Comparison of ENCODE assay signal across 8 cellular contexts in genomic region chr2:95401480-95401879, GRCh38. TPM values are rescaled to one million over a fixed set of nuclear protein-coding genes. Genes with fewer than 3 reads are reported as not detected.
DNase-seq lines count a peak whose midpoint lies in the region; FAIRE-seq and TF ChIP-seq lines count a peak whose summit lies in the region.

No MANE protein-coding gene starts in this region.

- peaks cover 13 to 16% of the 10 kb centered on the region in 2 donors for H3K4me1 ChIP-seq in kidney (ENCODE audit: control insufficient read depth in 1 of 2, insufficient read depth in 1 of 2, low read depth in 1 of 2, low read length in 2 of 2)
- H3K4me1 ChIP-seq in subcutaneous abdominal adipose tissue (ENCODE audit: control insufficient read depth in 5 of 5, insufficient read depth in 5 of 5, low read length in 5 of 5) = peaks cover 5 to 25% (median 22%) of the 10 kb centered on the region in 5 donors

- H3K9me3 Mint-ChIP-seq in activated CD4-positive, alpha-beta T cell treated with anti-CD3 and anti-CD28 coated beads, Interleukin-2, amount 10 ng/mL, durations not matched to agents 7 days and 5 days = no peaks in the 10 kb centered on the region
- no peaks in the 10 kb centered on the region for H3K9me3 Mint-ChIP-seq in activated naive CD8-positive, alpha-beta T cell treated with anti-CD3 and anti-CD28 coated beads for 36 hours

- H3K36me3 ChIP-seq in kidney (ENCODE audit: control insufficient read depth in 1 of 2, insufficient read depth in 2 of 2, low read length in 2 of 2) = no peaks in the 10 kb centered on the region
- H3K36me3 ChIP-seq in subcutaneous abdominal adipose tissue (ENCODE audit: control insufficient read depth in 5 of 5, insufficient read depth in 5 of 5, low read length in 5 of 5) = no peaks in the 10 kb centered on the region

- H3K36me3 Mint-ChIP-seq in activated CD4-positive, alpha-beta T cell treated with anti-CD3 and anti-CD28 coated beads, Interleukin-2, amount 10 ng/mL, durations not matched to agents 7 days and 5 days (ENCODE audit: low read depth) = no peaks in the 10 kb centered on the region
- peaks cover 4% of the 10 kb centered on the region for H3K36me3 Mint-ChIP-seq in activated naive CD8-positive, alpha-beta T cell treated with anti-CD3 and anti-CD28 coated beads for 36 hours

- H3K27ac ChIP-seq in kidney (ENCODE audit: low read depth in 2 of 2, low read length in 2 of 2) = no peak overlapping the region
- H3K27ac ChIP-seq in subcutaneous abdominal adipose tissue (ENCODE audit: low read depth, low read length) = no peak overlapping the region

- H3K9ac ChIP-seq in kidney (ENCODE audit: low read length in 2 of 2) (peak overlapping the region in 1 of 2 donors; percentile 91), subcutaneous abdominal adipose tissue (ENCODE audit: low read length in 5 of 5) (peak overlapping the region; percentile 26 to 98 (median 92))

- H3K27ac Mint-ChIP-seq in activated CD4-positive, alpha-beta T cell treated with anti-CD3 and anti-CD28 coated beads, Interleukin-2, amount 10 ng/mL, durations not matched to agents 7 days and 5 days = no peak overlapping the region
- H3K27ac Mint-ChIP-seq in activated naive CD8-positive, alpha-beta T cell treated with anti-CD3 and anti-CD28 coated beads for 36 hours = peak overlapping the region; percentile 72

- H3K27me3 ChIP-seq in subcutaneous abdominal adipose tissue (ENCODE audit: control insufficient read depth in 5 of 5, insufficient read depth in 4 of 5, low read length in 5 of 5) = no peaks in the 10 kb centered on the region

- peaks cover 20% of the 10 kb centered on the region for H3K4me1 Mint-ChIP-seq in activated CD4-positive, alpha-beta T cell treated with anti-CD3 and anti-CD28 coated beads, Interleukin-2, amount 10 ng/mL, durations not matched to agents 7 days and 5 days
- peaks cover 16% of the 10 kb centered on the region for H3K4me1 Mint-ChIP-seq in activated naive CD8-positive, alpha-beta T cell treated with anti-CD3 and anti-CD28 coated beads for 36 hours

- CTCF ChIA-PET in activated CD4-positive, alpha-beta T cell treated with anti-CD3 and anti-CD28 coated beads, Interleukin-2, amount 10 ng/mL, durations not matched to agents 7 days and 5 days (lab: Charles Lee) = interaction anchor here (1.3 to 1.6 kb wide), 3 partner anchors 13 to 316 kb away, joined by 3 to 7 read pairs (median 4); no protein-coding TSS in a partner anchor

- no peak for DNase-seq in activated CD4-positive, alpha-beta T cell treated with anti-CD3 and anti-CD28 coated beads, Interleukin-2, amount 10 ng/mL, durations not matched to agents 7 days and 5 days
- DNase-seq in activated CD4-positive, alpha-beta T cell treated with anti-CD3 and anti-CD28 coated beads, Interleukin-2, amount 50 U/mL, for 1 hour = no peak
- no peak for DNase-seq in activated naive CD8-positive, alpha-beta T cell treated with anti-CD3 and anti-CD28 coated beads for 36 hours
- DNase-seq in kidney = no peak
- DNase-seq in NCI-H187 (lab: John Stamatoyannopoulos, UW) = no peak
- DNase-seq in epidermal melanocyte (ENCODE audit: insufficient read length, low spot score) = no peak
- no peak for DNase-seq in SIG-M5 treated with dmso at 0.1 percent for 504 hours (lab: John Stamatoyannopoulos, UW; ENCODE audit: unreplicated experiment)

- no peaks in the 10 kb centered on the region for H3K27me3 Mint-ChIP-seq in activated CD4-positive, alpha-beta T cell treated with anti-CD3 and anti-CD28 coated beads, Interleukin-2, amount 10 ng/mL, durations not matched to agents 7 days and 5 days
- H3K27me3 Mint-ChIP-seq in activated naive CD8-positive, alpha-beta T cell treated with anti-CD3 and anti-CD28 coated beads for 36 hours = no peaks in the 10 kb centered on the region

- intact Hi-C loops in kidney (cut with DNase I) = no loop called here

- H3K4me3 ChIP-seq in kidney (ENCODE audit: low read length in 2 of 2) (peak overlapping the region; percentile 70 to 95), subcutaneous abdominal adipose tissue (ENCODE audit: low read depth in 1 of 5, low read length in 5 of 5) (peak overlapping the region; percentile 75 to 98 (median 95))

- no peak for FAIRE-seq in kidney (lab: Jason Lieb, UNC)

- H3K9me3 ChIP-seq in kidney (ENCODE audit: control insufficient read depth in 1 of 2, low read length in 2 of 2) = no peaks in the 10 kb centered on the region
- H3K9me3 ChIP-seq in subcutaneous abdominal adipose tissue (ENCODE audit: control insufficient read depth in 5 of 5, low read length in 5 of 5) = no peaks in the 10 kb centered on the region

- no peak for TF ChIP-seq CTCF in kidney (IDR thresholded peaks at IDR 0.05; ENCODE audit: borderline replicate concordance, extremely low read depth, insufficient read depth)

- peak overlapping the region; percentile 98 for H3K4me3 Mint-ChIP-seq in activated CD4-positive, alpha-beta T cell treated with anti-CD3 and anti-CD28 coated beads, Interleukin-2, amount 10 ng/mL, durations not matched to agents 7 days and 5 days
- peak overlapping the region; percentile 98 for H3K4me3 Mint-ChIP-seq in activated naive CD8-positive, alpha-beta T cell treated with anti-CD3 and anti-CD28 coated beads for 36 hours

- POLR2A ChIA-PET in activated CD4-positive, alpha-beta T cell treated with anti-CD3 and anti-CD28 coated beads, Interleukin-2, amount 10 ng/mL, durations not matched to agents 7 days and 5 days (lab: Charles Lee) = no interaction called here

RNA-seq across cellular contexts. Expression of gene FAHD2A, which starts 1.0 kb away (rescaled TPM):
- total RNA-seq in activated CD4-positive, alpha-beta T cell treated with anti-CD3 and anti-CD28 coated beads, Interleukin-2, amount 10 ng/mL, durations not matched to agents 7 days and 5 days = 10 to 100 TPM; 34.3 to 35.9 TPM
- total RNA-seq in activated naive CD8-positive, alpha-beta T cell treated with anti-CD3 and anti-CD28 coated beads for 36 hours = 10 to 100 TPM; 33.2 to 33.6 TPM
- 24.9 TPM for total RNA-seq in kidney
- 64.9 TPM for polyA plus RNA-seq in kidney (ENCODE audit: insufficient read depth, low read depth, low replicate concordance)
